ENCODE assay signal across 1 cellular context in genomic region chr11:116720895-116721294, GRCh38.
TF ChIP-seq lines count a peak whose summit lies in the region.

No MANE protein-coding gene starts in this region.

TF ChIP-seq in HepG2, 621 proteins besides CTCF, POLR2A, EP300 and RAD21 (continued from another document):
- TF ChIP-seq ZNF276 (CRISPR knock-in tag; IDR thresholded peaks at IDR 0.05; ENCODE audit: low read depth), result no peak
TF ChIP-seq in HepG2: peak in this region for 1.
